ENCODE assay signal across 8 cellular contexts in genomic region chr7:30322656-30323355, GRCh38. TPM values are rescaled to one million over a fixed set of nuclear protein-coding genes. Genes with fewer than 3 reads are reported as not detected.
DNase-seq lines count a peak whose midpoint lies in the region; ATAC-seq and TF ChIP-seq lines count a peak whose summit lies in the region.

No MANE protein-coding gene starts in this region.

- H3K79me1 ChIP-seq in mesendoderm (ENCODE audit: low read length), result peaks cover 3% of the 10 kb centered on the region

- H3K9me2 ChIP-seq in PC-9 (ENCODE audit: insufficient read depth), result no peaks in the 10 kb centered on the region

- CTCF ChIA-PET in PC-9 (lab: Charles Lee), result interaction anchor here (0.6 to 0.7 kb wide), 2 partner anchors 14 to 241 kb away, joined by 3 to 5 read pairs; no protein-coding TSS in a partner anchor

- H2BK15ac ChIP-seq in mesendoderm (replicated peaks; ENCODE audit: low read depth), result no peak overlapping the region

- H3K27me3 ChIP-seq in PC-9 (ENCODE audit: insufficient read depth, low read depth) (no peaks in the 10 kb centered on the region), mesendoderm (ENCODE audit: insufficient read depth, low read length, poor library complexity) (no peaks in the 10 kb centered on the region)

- peak in 1 of 2 experiments; percentile 67 for DNase-seq in PC-9
- DNase-seq in mesendoderm, result peak; percentile 37
- DNase-seq in NCI-H526 (lab: John Stamatoyannopoulos, UW), result no peak
- no peak for DNase-seq in foreskin melanocyte
- no peak for DNase-seq in AG08395 (ENCODE audit: low spot score)
- DNase-seq in hepatic stellate cell (ENCODE audit: low spot score), result no peak

- no peaks in the 10 kb centered on the region; the same call in 1 of the 2 replicates for H3F3A ChIP-seq in PC-9 (ENCODE audit: insufficient read depth, low read depth)

- H3K9me3 ChIP-seq in PC-9 (ENCODE audit: insufficient read depth, low read depth), result no peaks in the 10 kb centered on the region

- no peaks in the 10 kb centered on the region for H4K20me1 ChIP-seq in PC-9 (ENCODE audit: insufficient read depth)

- WGBS in mesendoderm (ENCODE audit: extremely low coverage, insufficient coverage, low lambda C conversion rate), result no CpG with 5 or more reads among the region's 2 CpGs

- no peak overlapping the region for H4K8ac ChIP-seq in mesendoderm (ENCODE audit: low read depth, low read length)

- H3K18ac ChIP-seq in mesendoderm (ENCODE audit: low read length), result no peak overlapping the region

- BruUV-seq in PC-9 (replicated peaks; lab: Mats Ljungman, UMichigan), result no TSS peak

- no peak overlapping the region for H3K56ac ChIP-seq in mesendoderm (ENCODE audit: low read length)

- intact Hi-C loops in PC-9 (cut with micrococcal nuclease; ENCODE audit: unreplicated experiment), result no loop called here

- H2BK120ac ChIP-seq in mesendoderm (ENCODE audit: low read depth, low read length), result no peak overlapping the region

- H3K79me2 ChIP-seq in PC-9 (ENCODE audit: low read depth) (peaks cover 46% of the 10 kb centered on the region), mesendoderm (ENCODE audit: control insufficient read depth, insufficient read depth, low read length) (peaks cover 6% of the 10 kb centered on the region)

- POLR2A ChIA-PET in PC-9 (lab: Charles Lee; ENCODE audit: unreplicated experiment), result no interaction called here

- H3K4me3 ChIP-seq in PC-9 (no peak overlapping the region), mesendoderm (ENCODE audit: low read length) (no peak overlapping the region)

- H2AFZ ChIP-seq in PC-9, result no peak overlapping the region

- no peak overlapping the region for H3K9ac ChIP-seq in mesendoderm (ENCODE audit: low read length)

- no peak overlapping the region for H3K23ac ChIP-seq in mesendoderm (ENCODE audit: low read length)

- H2AK5ac ChIP-seq in mesendoderm (ENCODE audit: low read length), result no peak overlapping the region

- no peak for TF ChIP-seq CTCF in PC-9 (conservative IDR thresholded peaks at IDR 0.05)

- H3K4me2 ChIP-seq in PC-9 (peak overlapping the region; percentile 35), mesendoderm (ENCODE audit: low read length) (no peak overlapping the region)

- H4K5ac ChIP-seq in mesendoderm (ENCODE audit: low read length), result no peak overlapping the region

- H3K36me3 ChIP-seq in PC-9 (ENCODE audit: low read depth) (no peaks in the 10 kb centered on the region), mesendoderm (ENCODE audit: control insufficient read depth, insufficient read depth, low read length) (no peaks in the 10 kb centered on the region)

- no peak overlapping the region for H3K4ac ChIP-seq in mesendoderm (ENCODE audit: low read depth, low read length)

- H3K4me1 ChIP-seq in PC-9 (replicated peaks; ENCODE audit: insufficient read depth), result peaks cover 30% of the 10 kb centered on the region
- peaks cover 3% of the 10 kb centered on the region for H3K4me1 ChIP-seq in mesendoderm (ENCODE audit: control insufficient read depth, low read depth, low read length)

- H2BK5ac ChIP-seq in mesendoderm (ENCODE audit: low read length), result no peak overlapping the region

- H3K27ac ChIP-seq in PC-9 (peak overlapping the region; percentile 36), mesendoderm (ENCODE audit: low read depth, low read length) (no peak overlapping the region)

- peak; percentile 58 for ATAC-seq in GM18868 (IDR thresholded peaks at IDR 0.05; ENCODE audit: unreplicated experiment)
- ATAC-seq in HG02642 (IDR thresholded peaks at IDR 0.05; ENCODE audit: poor library complexity, unreplicated experiment), result peak; percentile 50

RNA-seq across cellular contexts. Expression of gene ZNRF2, which starts 38.4 kb away (rescaled TPM):
- 24.7 and 28.2 TPM in 2 replicates for total RNA-seq in PC-9 (2021)
- 6.0 TPM for polyA plus RNA-seq in mesendoderm (2013, experiment 1 of 2)
- 5.9 TPM for polyA plus RNA-seq in mesendoderm (2013, experiment 2 of 2)
